9 cellular contexts compared by ENCODE assay signal in genomic region chr1:50023292-50024159, GRCh38. TPM values are rescaled to one million over a fixed set of nuclear protein-coding genes. Genes with fewer than 3 reads are reported as not detected.
DNase-seq lines count a peak whose midpoint lies in the region; ATAC-seq and FAIRE-seq lines count a peak whose summit lies in the region.
"Had no signal": no experiment of that assay in that cellular context is flagged by ENCODE, and none has a peak within 500 bp of the region (broad histone marks: within the 10 kb centered on the region; RNA-seq: fewer than 3 reads in every experiment).

Gene AGBL4 (minus strand): TSS chr1:50023954.

- peak; percentile 81 for DNase-seq in Daoy (ENCODE audit: low read depth)
- peak; percentile 58 for DNase-seq in NCI-H146 treated with DMSO at 0.1 percent for 48 hours (lab: John Stamatoyannopoulos, UW; ENCODE audit: unreplicated experiment)
- peak in 45 of 56 donors; percentile 4 to 73 (median 51) for DNase-seq in amygdala (lab: John Stamatoyannopoulos, UW)
- peak; percentile 76 to 90 (median 86) for DNase-seq in right cardiac atrium
- peak; percentile 36 for DNase-seq in putamen (ENCODE audit: low spot score)
- no peak for DNase-seq in stimulated activated CD4-positive, alpha-beta T cell treated with anti-CD3 and anti-CD28 coated beads, Interleukin-4, amount 100 ng/mL, for 4 hours
- DNase-seq in RCC 7860 (ENCODE audit: low spot score): no peak

- WGBS in right cardiac atrium: 7% methylated on average over 56 of the region's 56 CpGs

- H3K27ac ChIP-seq in right cardiac atrium (ENCODE audit: low read length): peak within 1 kb of the TSS; percentile 1
- H3K27ac ChIP-seq: neutrophil had no signal

- intact Hi-C loops in right cardiac atrium (cut with DNase I): no loop called here

- ATAC-seq in right cardiac atrium (peak; percentile 97 to 99), HG03469 (IDR thresholded peaks at IDR 0.05; ENCODE audit: unreplicated experiment) (no peak)

- peak within 1 kb of the TSS; percentile 61 for H3K4me3 ChIP-seq in right cardiac atrium (ENCODE audit: low read length)

- peaks cover 2% of the 10 kb centered on the region for H3K4me1 ChIP-seq in right cardiac atrium (ENCODE audit: control insufficient read depth, insufficient read depth, low read length)

- H3K9me3 ChIP-seq in right cardiac atrium (ENCODE audit: control insufficient read depth, low read length): no peaks in the 10 kb centered on the region
- H3K9me3 ChIP-seq: neutrophil had no signal

- no peaks in the 10 kb centered on the region for H3K27me3 ChIP-seq in right cardiac atrium (ENCODE audit: control insufficient read depth, insufficient read depth)

- FAIRE-seq in RCC 7860 (lab: Jason Lieb, UNC): no peak

RNA-seq across cellular contexts. Expression of gene AGBL4, which starts in this region (rescaled TPM):
- 2.4 TPM in 1 of 2 replicates, not detected in the other for total RNA-seq in Daoy (2014; rRNA removed; shearing (Covaris generic))
- 1 to 10 TPM; 2.4 to 4.3 (median 4.1) TPM for total RNA-seq in right cardiac atrium
- polyA plus RNA-seq in right cardiac atrium: 1.1 TPM

Comparison
In these comparisons a context has a peak if more than half of its experiments do, and no peak if none do; other contexts are left out.
1. DNase-seq: peak in Daoy (single experiment), NCI-H146 treated with DMSO at 0.1 percent for 48 hours (single experiment), amygdala (45 of 56), right cardiac atrium (3 of 3) and putamen (single experiment); none in stimulated activated CD4-positive, alpha-beta T cell treated with anti-CD3 and anti-CD28 coated beads, Interleukin-4, amount 100 ng/mL, for 4 hours (0 of 2) and RCC 7860 (single experiment).